Comparison of ENCODE assay signal across 11 cellular contexts in the genomic region with DNA sequence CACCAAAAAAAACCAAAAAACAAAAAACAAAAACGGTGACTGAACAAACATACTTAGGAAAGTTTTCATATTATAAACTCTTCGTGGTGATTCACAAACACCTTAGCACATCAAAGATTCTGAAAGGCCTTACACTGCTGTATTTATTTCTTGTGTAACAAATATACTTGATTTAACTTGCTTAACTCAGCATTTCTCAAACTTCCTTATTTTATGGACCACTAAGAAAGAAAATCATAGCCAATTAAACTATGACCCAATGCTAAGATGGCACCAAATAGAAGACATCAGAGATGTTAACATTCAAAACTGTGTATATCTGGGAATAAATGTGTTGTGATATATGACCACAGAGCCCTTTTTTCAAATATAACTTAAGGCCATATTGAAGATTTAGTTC. TPM values are rescaled to one million over a fixed set of nuclear protein-coding genes. Genes with fewer than 3 reads are reported as not detected.
DNase-seq lines count a peak whose midpoint lies in the region; ATAC-seq, FAIRE-seq and TF ChIP-seq lines count a peak whose summit lies in the region.
"Had no signal": no experiment of that assay in that cellular context is flagged by ENCODE, and none has a peak within 500 bp of the region (broad histone marks: within the 10 kb centered on the region; RNA-seq: fewer than 3 reads in every experiment).

No MANE protein-coding gene starts in this region.

- H3K14ac ChIP-seq in H9 (ENCODE audit: insufficient read depth, low read length) = no peak overlapping the region

- H2BK20ac ChIP-seq in H9 (ENCODE audit: low read depth, low read length, poor library complexity, severe bottlenecking) = no peak overlapping the region

- in situ Hi-C loops in HepG2 (cut with HindIII; ENCODE audit: extremely low pct_ligation_motif_present, low pct_unique_long_range_greater_than_20kb) = no loop called here
- in situ Hi-C loops in transverse colon (cut with MboI; ENCODE audit: low pct_ligation_motif_present in 1 of 4, low pct_unique_long_range_greater_than_20kb in 1 of 4, low sequenced_read_pairs in 3 of 4) = loop anchor here in 1 of 4 donors (25.0 kb wide), 1 partner anchor 187 kb away; no protein-coding TSS in a partner anchor

- H4K8ac ChIP-seq in H9 (replicated peaks; ENCODE audit: insufficient read length, low read depth, low read length) = no peak overlapping the region

- POLR2A ChIA-PET in HepG2 (lab: Yijun Ruan, JAX) = no interaction called here

- no peak overlapping the region for H3K27ac Mint-ChIP-seq in H9
- H3K27ac Mint-ChIP-seq: activated naive CD4-positive, alpha-beta T cell treated with anti-CD3 and anti-CD28 coated beads, Interleukin-2, amount 50 U/mL, for 72 hours; stimulated activated naive CD8-positive, alpha-beta T cell treated with anti-CD3 and anti-CD28 coated beads, Interleukin-15, amount 100 ng/mL, for 72 hours had no signal

- H3K79me2 ChIP-seq in HepG2 (ENCODE audit: insufficient read depth, low read length) = no peaks in the 10 kb centered on the region
- H3K79me2 ChIP-seq in H9 (ENCODE audit: insufficient read depth, low read length) = no peaks in the 10 kb centered on the region

- H3K4me3 Mint-ChIP-seq in H9 = peak overlapping the region in 1 of 2 experiments; percentile 33; a peak in 1 of 5 replicates

- no peaks in the 10 kb centered on the region for H3K36me3 Mint-ChIP-seq in H9 (ENCODE audit: insufficient read depth in 1 of 3, low read depth in 3 of 3)
- H3K36me3 Mint-ChIP-seq: activated naive CD4-positive, alpha-beta T cell treated with anti-CD3 and anti-CD28 coated beads, Interleukin-2, amount 50 U/mL, for 72 hours had no signal

- no peaks in the 10 kb centered on the region for H3K9me3 Mint-ChIP-seq in H9
- H3K9me3 Mint-ChIP-seq: activated naive CD4-positive, alpha-beta T cell treated with anti-CD3 and anti-CD28 coated beads, Interleukin-2, amount 50 U/mL, for 72 hours; stimulated activated naive CD8-positive, alpha-beta T cell treated with anti-CD3 and anti-CD28 coated beads, Interleukin-15, amount 100 ng/mL, for 72 hours had no signal

- TF ChIP-seq POLR2A in HepG2 (IDR thresholded peaks at IDR 0.05; ENCODE audit: insufficient read depth in 1 of 2, low read depth in 2 of 2, low read length in 2 of 2) = no peak
- TF ChIP-seq POLR2A in right lobe of liver (IDR thresholded peaks at IDR 0.05) = no peak
- TF ChIP-seq POLR2A in esophagus squamous epithelium (IDR thresholded peaks at IDR 0.05) = no peak
- TF ChIP-seq POLR2A in transverse colon (IDR thresholded peaks at IDR 0.05) = no peak

- no peak overlapping the region for H3K4me2 ChIP-seq in HepG2 (ENCODE audit: low read depth, low read length)
- H3K4me2 ChIP-seq in H9 (ENCODE audit: insufficient read depth, insufficient read length, low read length) = no peak overlapping the region

- 0% methylated on average over 2 of the region's 2 CpGs for WGBS in HepG2 (ENCODE audit: low lambda C conversion rate)
- WGBS in right lobe of liver (ENCODE audit: insufficient coverage, low coverage, low lambda C conversion rate, missing lambda C conversion rate) = 32% methylated on average over 2 of the region's 2 CpGs
- WGBS in esophagus squamous epithelium, 2 donors = 24 to 47% methylated on average over 2 of the region's 2 CpGs
- 77 to 93% methylated on average over 2 of the region's 2 CpGs for WGBS in transverse colon (ENCODE audit: low coverage in 1 of 2), 2 donors
- WGBS in H9 (ENCODE audit: extremely low coverage, insufficient read length, low lambda C conversion rate) = no CpG with 5 or more reads among the region's 2 CpGs

- no peak overlapping the region for H3K56ac ChIP-seq in H9 (ENCODE audit: insufficient read length, low read depth, low read length)

- intact Hi-C loops in HepG2 (cut with micrococcal nuclease; ENCODE audit: unreplicated experiment) (no loop called here), right lobe of liver (cut with DNase I) (no loop called here), esophagus squamous epithelium (cut with DNase I) (no loop called here), transverse colon (cut with DNase I; ENCODE audit: low total_unique reads) (no loop called here)

- peaks cover 12% of the 10 kb centered on the region for H3K4me1 ChIP-seq in HepG2 (ENCODE audit: insufficient read depth, low read length)
- peaks cover 0 to 19% (median 0%) of the 10 kb centered on the region in 4 donors for H3K4me1 ChIP-seq in right lobe of liver
- H3K4me1 ChIP-seq in esophagus squamous epithelium = peaks cover 4 to 50% (median 19%) of the 10 kb centered on the region in 3 donors
- peaks cover 0 to 30% (median 12%) of the 10 kb centered on the region in 4 donors for H3K4me1 ChIP-seq in transverse colon
- no peaks in the 10 kb centered on the region for H3K4me1 ChIP-seq in H9 (ENCODE audit: insufficient read depth, low read length)

- TF ChIP-seq EP300 in HepG2 (IDR thresholded peaks at IDR 0.05; ENCODE audit: low read depth in 2 of 2, low read length in 2 of 2) = no peak
- no peak for TF ChIP-seq EP300 in HepG2 (CRISPR knock-in tag; IDR thresholded peaks at IDR 0.05; ENCODE audit: borderline replicate concordance)
- TF ChIP-seq EP300 in transverse colon (IDR thresholded peaks at IDR 0.05; ENCODE audit: low read depth) = no peak

- TF ChIP-seq CTCF in HepG2 (CRISPR knock-in tag; IDR thresholded peaks at IDR 0.05) (no peak), right lobe of liver (IDR thresholded peaks at IDR 0.05) (no peak), esophagus squamous epithelium (IDR thresholded peaks at IDR 0.05) (peak in 2 of 6 experiments; percentile 0 to 34), transverse colon (IDR thresholded peaks at IDR 0.05) (no peak), H9 (conservative IDR thresholded peaks at IDR 0.05) (no peak)

- H2BK120ac ChIP-seq in H9 (ENCODE audit: low read depth, low read length, poor library complexity, severe bottlenecking) = no peak overlapping the region

- no peaks in the 10 kb centered on the region for H3K79me1 ChIP-seq in H9 (ENCODE audit: insufficient read depth, low read depth, low read length, poor library complexity, severe bottlenecking)

- no peak overlapping the region for H3K4ac ChIP-seq in H9 (ENCODE audit: low read depth, low read length)

- H3K9me3 ChIP-seq in HepG2 (ENCODE audit: low read length) (no peaks in the 10 kb centered on the region), right lobe of liver (no peaks in the 10 kb centered on the region), esophagus squamous epithelium (no peaks in the 10 kb centered on the region), transverse colon (no peaks in the 10 kb centered on the region), H9 (ENCODE audit: control insufficient read depth, low read depth, low read length) (no peaks in the 10 kb centered on the region)

- H2BK12ac ChIP-seq in H9 (ENCODE audit: insufficient read length, low read depth, low read length) = no peak overlapping the region

- BruUV-seq in HepG2 (replicated peaks; lab: Mats Ljungman, UMichigan) = no TSS peak

- H3K27me3 Mint-ChIP-seq in H9 (ENCODE audit: low read depth) = peaks cover 29% of the 10 kb centered on the region

- H4K20me1 ChIP-seq in HepG2 (ENCODE audit: insufficient read depth, low read length) (no peaks in the 10 kb centered on the region), H9 (ENCODE audit: control insufficient read depth, insufficient read depth, insufficient read length) (no peaks in the 10 kb centered on the region)

- H2BK15ac ChIP-seq in H9 (ENCODE audit: low read depth, low read length) = no peak overlapping the region

- no peak overlapping the region for H3T11ph ChIP-seq in H9 (ENCODE audit: low read length)

- H2AFZ ChIP-seq in HepG2 (ENCODE audit: low read length) (no peak overlapping the region), H9 (ENCODE audit: low read length) (no peak overlapping the region)

- no peak overlapping the region for H4K91ac ChIP-seq in H9 (ENCODE audit: insufficient read length, low read depth, low read length)

- FAIRE-seq in HepG2 (lab: Jason Lieb, UNC) = no peak
- FAIRE-seq: H1 had no signal

- peaks cover 14 to 15% of the 10 kb centered on the region in 2 experiments for H3K4me1 Mint-ChIP-seq in H9

- peaks cover 10% of the 10 kb centered on the region for H3K23me2 ChIP-seq in H9 (ENCODE audit: insufficient read length, low read depth, low read length, poor library complexity, severe bottlenecking)

- H3K23ac ChIP-seq in H9 (ENCODE audit: insufficient read length, low read depth, low read length) = no peak overlapping the region

- CTCF ChIA-PET in HepG2 (lab: Yijun Ruan, JAX; ENCODE audit: low intra/inter-chr PET ratio, low total read pairs) = no interaction called here

- H3K4me3 ChIP-seq in HepG2 (replicated peaks in 1 of 3; ENCODE audit: insufficient read depth in 1 of 3, low read depth in 2 of 3, low read length in 3 of 3) (no peak overlapping the region), right lobe of liver (no peak overlapping the region), esophagus squamous epithelium (no peak overlapping the region), transverse colon (no peak overlapping the region)

- no peak overlapping the region for H4K5ac ChIP-seq in H9 (ENCODE audit: insufficient read length, low read depth, low read length)

- H3K9ac ChIP-seq in HepG2 (ENCODE audit: insufficient read depth, low read depth, low read length) = no peak overlapping the region
- no peak overlapping the region for H3K9ac ChIP-seq in H9 (ENCODE audit: extremely low read depth, insufficient read length, low read length)

- H3K27me3 ChIP-seq in HepG2 (ENCODE audit: control insufficient read depth in 1 of 2, insufficient read depth in 2 of 2, low read length in 2 of 2) (no peaks in the 10 kb centered on the region; a peak in 1 of 5 replicates), right lobe of liver (no peaks in the 10 kb centered on the region), esophagus squamous epithelium (no peaks in the 10 kb centered on the region), transverse colon (no peaks in the 10 kb centered on the region), H9 (ENCODE audit: insufficient read depth, low read length) (no peaks in the 10 kb centered on the region)

- no peak overlapping the region for H2BK5ac ChIP-seq in H9 (ENCODE audit: insufficient read length, low read length)

- TF ChIP-seq RAD21 in HepG2 (CRISPR knock-in tag; IDR thresholded peaks at IDR 0.05) = no peak

- DNase-seq in HepG2 (ENCODE audit: low spot score) (no peak), right lobe of liver (no peak), RPMI8226 (peak; percentile 47), esophagus squamous epithelium (lab: John Stamatoyannopoulos, UW) (no peak), transverse colon (no peak), NCI-H69 (lab: John Stamatoyannopoulos, UW) (no peak), H9 (no peak)
- DNase-seq in activated CD4-positive, CD25-positive, alpha-beta regulatory T cell (lab: John Stamatoyannopoulos, UW) = no peak
- DNase-seq: stimulated activated naive CD8-positive, alpha-beta T cell treated with anti-CD3 and anti-CD28 coated beads, Interleukin-15, amount 100 ng/mL, for 72 hours had no signal

- no peak overlapping the region for H3K18ac ChIP-seq in H9 (ENCODE audit: insufficient read length, low read depth, low read length)

- no peak overlapping the region for H3K27ac ChIP-seq in HepG2 (ENCODE audit: extremely low read length, insufficient read depth, low read length)
- no peak overlapping the region for H3K27ac ChIP-seq in right lobe of liver
- H3K27ac ChIP-seq in esophagus squamous epithelium = peak overlapping the region; percentile 43 to 99 (median 94)
- peak overlapping the region; percentile 91 to 94 (median 92) for H3K27ac ChIP-seq in transverse colon
- no peak overlapping the region for H3K27ac ChIP-seq in H9 (ENCODE audit: insufficient read length, low read depth, low read length)

- ATAC-seq in HepG2 (no peak), right lobe of liver (no peak)
- ATAC-seq: activated naive CD4-positive, alpha-beta T cell treated with anti-CD3 and anti-CD28 coated beads, Interleukin-2, amount 50 U/mL, for 72 hours; stimulated activated naive CD8-positive, alpha-beta T cell treated with anti-CD3 and anti-CD28 coated beads, Interleukin-15, amount 100 ng/mL, for 72 hours had no signal

- no peaks in the 10 kb centered on the region for H3K36me3 ChIP-seq in HepG2 (replicated peaks in 1 of 2; ENCODE audit: control insufficient read depth in 1 of 2, insufficient read depth in 2 of 2, low read length in 2 of 2)
- H3K36me3 ChIP-seq in right lobe of liver = no peaks in the 10 kb centered on the region
- H3K36me3 ChIP-seq in esophagus squamous epithelium = no peaks in the 10 kb centered on the region
- no peaks in the 10 kb centered on the region for H3K36me3 ChIP-seq in transverse colon

- H2AK5ac ChIP-seq in H9 (ENCODE audit: insufficient read length, low read length) = no peak overlapping the region

RNA-seq across cellular contexts. Expression of gene RREB1, which starts 57.7 kb away (rescaled TPM):
- total RNA-seq in HepG2 (2016; rRNA removed; fragmentation: Illumina TruSeq; extraction: Trizol) (23.2 and 23.4 TPM in 2 replicates), right lobe of liver (10 to 100 TPM; 28.7 to 46.3 (median 39.6) TPM), esophagus squamous epithelium (10 to 100 TPM; 41.7 to 79.6 (median 57.5) TPM), transverse colon (100 to 1,000 TPM in 2 of 4 donors, 10 to 100 TPM in 2; 73.9 to 214 (median 107) TPM), H9 (2021) (33.6 and 35.8 TPM in 2 replicates)
- 62.4 and 75.9 TPM in 2 replicates for total RNA-seq in HepG2 (2016; cell fraction: cytosol; rRNA removed; fragmentation: Illumina TruSeq; extraction: Trizol; ENCODE audit: low read depth)
- 21.2 and 23.3 TPM in 2 replicates for total RNA-seq in HepG2 (2016; cell fraction: insoluble cytoplasmic fraction; rRNA removed; fragmentation: Illumina TruSeq; extraction: Trizol)
- 33.9 and 40.6 TPM in 2 replicates for total RNA-seq in HepG2 (2016; cell fraction: membrane; rRNA removed; fragmentation: Illumina TruSeq; extraction: Trizol)
- total RNA-seq in HepG2 (2016; cell fraction: nucleus; rRNA removed; fragmentation: Illumina TruSeq; extraction: Trizol) = 50.2 and 60.1 TPM in 2 replicates
- 6.1 and 6.2 TPM in 2 replicates for polyA plus RNA-seq in HepG2 (2011; rRNA removed)
- polyA plus RNA-seq in HepG2 (2011; cell fraction: cytosol; rRNA removed) = 3.7 and 4.4 TPM in 2 replicates
- polyA plus RNA-seq in HepG2 (2011; cell fraction: nucleus; rRNA removed) = 24.2 and 27.1 TPM in 2 replicates
- 19.5 and 19.9 TPM in 2 replicates for polyA plus RNA-seq in HepG2 (2012)
- 0.71 and 1.1 TPM in 2 replicates for polyA plus RNA-seq in HepG2 (2016; cell fraction: cytosol; fragmentation: Illumina TruSeq; extraction: Trizol; ENCODE audit: low read depth)
- polyA plus RNA-seq in HepG2 (2016; cell fraction: insoluble cytoplasmic fraction; fragmentation: Illumina TruSeq; extraction: Trizol; ENCODE audit: low read depth) = 12.3 and 15.5 TPM in 2 replicates
- 1.6 and 2.2 TPM in 2 replicates for polyA plus RNA-seq in HepG2 (2016; cell fraction: membrane; fragmentation: Illumina TruSeq; extraction: Trizol; ENCODE audit: low read depth)
- 45.7 and 47.4 TPM in 2 replicates for polyA plus RNA-seq in HepG2 (2016; cell fraction: nucleus; fragmentation: Illumina TruSeq; extraction: Trizol; ENCODE audit: insufficient read depth, low read depth)
- 33.6 and 65.0 TPM in 2 replicates for polyA minus RNA-seq in HepG2 (2011; rRNA and poly(A)+ RNA removed; ENCODE audit: low replicate concordance)
- polyA minus RNA-seq in HepG2 (2011; cell fraction: cytosol; rRNA and poly(A)+ RNA removed) = 27.1 and 37.4 TPM in 2 replicates
- 65.6 and 67.6 TPM in 2 replicates for polyA minus RNA-seq in HepG2 (2011; cell fraction: nucleus; rRNA and poly(A)+ RNA removed)

Comparison
In these comparisons a context has a peak if more than half of its experiments do, and no peak if none do; other contexts are left out.
1. H3K27ac ChIP-seq: peak in esophagus squamous epithelium (4 of 4) and transverse colon (4 of 4); none in HepG2 (single experiment), right lobe of liver (0 of 3) and H9 (single experiment).